In genomic region chr5:96478983-96479382, GRCh38 we compare ENCODE assay signal across 22 cellular contexts. TPM values are rescaled to one million over a fixed set of nuclear protein-coding genes. Genes with fewer than 3 reads are reported as not detected.
DNase-seq lines count a peak whose midpoint lies in the region; ATAC-seq and TF ChIP-seq lines count a peak whose summit lies in the region.
"Had no signal": no experiment of that assay in that cellular context is flagged by ENCODE, and none has a peak within 500 bp of the region (broad histone marks: within the 10 kb centered on the region; RNA-seq: fewer than 3 reads in every experiment).

No MANE protein-coding gene starts in this region.

- 8 to 21% methylated on average over 1 of the region's 1 CpG for WGBS in body of pancreas, 2 donors

- TF ChIP-seq CTCF in body of pancreas (IDR thresholded peaks at IDR 0.05): no peak

- ATAC-seq in body of pancreas: peak; percentile 52
- no peak for ATAC-seq in HG03442 (IDR thresholded peaks at IDR 0.05; ENCODE audit: unreplicated experiment)
- ATAC-seq: GM12878, HepG2 had no signal

- TF ChIP-seq POLR2A in body of pancreas (IDR thresholded peaks at IDR 0.05) (no peak), erythroblast (IDR thresholded peaks at IDR 0.05; ENCODE audit: low read length) (no peak)

- DNase-seq in COLO668 (lab: John Stamatoyannopoulos, UW; ENCODE audit: unreplicated experiment) (peak; percentile 2), DMS53 (lab: John Stamatoyannopoulos, UW) (peak; percentile 94), NCI-H69 (lab: John Stamatoyannopoulos, UW) (peak; percentile 27), body of pancreas (peak; percentile 11 to 35 (median 18)), erythroblast (lab: John Stamatoyannopoulos, UW) (no peak), activated gamma-delta T cell (lab: John Stamatoyannopoulos, UW) (no peak)
- DNase-seq: ACHN; BE2C; C1 segment of cervical spinal cord; Caco-2; CD4-positive, CD25-positive, alpha-beta regulatory T cell; CD8-positive, alpha-beta memory T cell; DND-41; EL; GM23248; HCEC 1CT; KBM-7 had no signal

- no peaks in the 10 kb centered on the region for H3K27me3 ChIP-seq in body of pancreas
- H3K27me3 ChIP-seq: BE2C had no signal

- H3K4me1 ChIP-seq in body of pancreas: peaks cover 11% of the 10 kb centered on the region
- H3K4me1 ChIP-seq: BE2C, Caco-2 had no signal

- no peaks in the 10 kb centered on the region for H3K36me3 ChIP-seq in body of pancreas (replicated peaks in 1 of 2; ENCODE audit: insufficient read depth in 1 of 2, low read depth in 2 of 2)
- H3K36me3 ChIP-seq: BE2C had no signal

- no peaks in the 10 kb centered on the region for H3K9me3 ChIP-seq in body of pancreas
- H3K9me3 ChIP-seq: BE2C, Caco-2 had no signal

- H3K27ac ChIP-seq in body of pancreas: no peak overlapping the region
- H3K27ac ChIP-seq: GM23248 had no signal

- intact Hi-C loops in body of pancreas (cut with DNase I): no loop called here

- no peak overlapping the region for H3K4me3 ChIP-seq in body of pancreas
- H3K4me3 ChIP-seq: GM12878, GM23248 had no signal

RNA-seq across cellular contexts. Expression of gene PCSK1, which starts 45.9 kb away (rescaled TPM):
- 1 to 10 TPM; 7.5 to 7.9 TPM for total RNA-seq in body of pancreas
- total RNA-seq: CD4-positive, CD25-positive, alpha-beta regulatory T cell; CD8-positive, alpha-beta memory T cell; G401; H4; HepG2 had no signal

Comparison
In these comparisons a context has a peak if more than half of its experiments do, and no peak if none do; other contexts are left out.
1. DNase-seq: peak in COLO668 (single experiment), DMS53 (single experiment), NCI-H69 (single experiment) and body of pancreas (4 of 4); none in erythroblast (0 of 2) and activated gamma-delta T cell (single experiment).